1 cellular context compared by ENCODE assay signal in genomic region chr19:16542045-16542893, GRCh38.
A peak's percentile ranks its signal among the peaks of the same experiment; 100 is the strongest.
TF ChIP-seq lines count a peak whose summit lies in the region.

Gene CHERP, minus strand, starts transcription at chr19:16542437. Its CDS starts 59 bp downstream, at chr19:16542378.

TF ChIP-seq in HepG2, 621 proteins besides CTCF, POLR2A, EP300 and RAD21 (continued from another document and continues in another):
- TF ChIP-seq CENPT (CRISPR knock-in tag; IDR thresholded peaks at IDR 0.05; ENCODE audit: low read depth): 0 out of 2 replicates have a peak, but pooled peaks have one; percentile 40
- TF ChIP-seq ZBTB26 (CRISPR knock-in tag; IDR thresholded peaks at IDR 0.05; ENCODE audit: borderline replicate concordance): no peak
- peak; percentile 81; the same call in 1 of the 2 replicates for TF ChIP-seq ZNF280D (CRISPR knock-in tag; IDR thresholded peaks at IDR 0.05)
- no peak for TF ChIP-seq SIX4 (CRISPR knock-in tag; IDR thresholded peaks at IDR 0.05)
- TF ChIP-seq MTA3 (CRISPR knock-in tag; IDR thresholded peaks at IDR 0.05): no peak
- no peak for TF ChIP-seq AFF4 (CRISPR knock-in tag; IDR thresholded peaks at IDR 0.05)
- TF ChIP-seq MIER2 (CRISPR knock-in tag; IDR thresholded peaks at IDR 0.05): no peak
- no peak for TF ChIP-seq ZNF235 (CRISPR knock-in tag; IDR thresholded peaks at IDR 0.05; ENCODE audit: borderline replicate concordance)
- peak; percentile 70 for TF ChIP-seq ELF3 (CRISPR knock-in tag; IDR thresholded peaks at IDR 0.05)
- no peak for TF ChIP-seq ZMYM2 (CRISPR knock-in tag; IDR thresholded peaks at IDR 0.05)
- TF ChIP-seq POLR2AphosphoS2 (IDR thresholded peaks at IDR 0.05; ENCODE audit: low read depth, low read length): no peak
- 0 out of 2 replicates have a peak, but pooled peaks have one; percentile 46 for TF ChIP-seq ISL2 (CRISPR knock-in tag; IDR thresholded peaks at IDR 0.05)
- peak; percentile 14; the same call in 1 of the 2 replicates for TF ChIP-seq FOXO1 (CRISPR knock-in tag; IDR thresholded peaks at IDR 0.05)
- 0 out of 2 replicates have a peak, but pooled peaks have one; percentile 21 for TF ChIP-seq ZHX1 (CRISPR knock-in tag; IDR thresholded peaks at IDR 0.05; ENCODE audit: low read depth)
- 0 out of 2 replicates have a peak, but pooled peaks have one; percentile 13 for TF ChIP-seq XBP1 (CRISPR knock-in tag; IDR thresholded peaks at IDR 0.05)
- TF ChIP-seq ZNF710 (CRISPR knock-in tag; IDR thresholded peaks at IDR 0.05; ENCODE audit: borderline replicate concordance): peak; percentile 69; the same call in 1 of the 2 replicates
- no peak; the same call in 1 of the 2 replicates for TF ChIP-seq NFKB2 (CRISPR knock-in tag; IDR thresholded peaks at IDR 0.05; ENCODE audit: borderline replicate concordance)
- no peak for TF ChIP-seq KLF15 (CRISPR knock-in tag; IDR thresholded peaks at IDR 0.05; ENCODE audit: borderline replicate concordance)
- TF ChIP-seq ZNF468 (CRISPR knock-in tag; IDR thresholded peaks at IDR 0.05): no peak
- TF ChIP-seq ZC3H4 (CRISPR knock-in tag; IDR thresholded peaks at IDR 0.05; ENCODE audit: borderline replicate concordance): no peak
- TF ChIP-seq PRMT3 (CRISPR knock-in tag; IDR thresholded peaks at IDR 0.05; ENCODE audit: borderline replicate concordance, low read depth): 0 out of 2 replicates have a peak, but pooled peaks have one; percentile 75
- peak; percentile 90 for TF ChIP-seq ZNF678 (CRISPR knock-in tag; IDR thresholded peaks at IDR 0.05)
- TF ChIP-seq CENPX (CRISPR knock-in tag; IDR thresholded peaks at IDR 0.05): no peak
- no peak for TF ChIP-seq ZNF552 (CRISPR knock-in tag; IDR thresholded peaks at IDR 0.05; ENCODE audit: borderline replicate concordance)
- no peak for TF ChIP-seq NCOA5 (CRISPR knock-in tag; IDR thresholded peaks at IDR 0.05)
- peak; percentile 74; the same call in 1 of the 2 replicates for TF ChIP-seq MEF2D (CRISPR knock-in tag; IDR thresholded peaks at IDR 0.05)
- TF ChIP-seq USF2 (IDR thresholded peaks at IDR 0.05; ENCODE audit: low read depth, low read length): no peak
- TF ChIP-seq USF2 (CRISPR knock-in tag; IDR thresholded peaks at IDR 0.05; ENCODE audit: borderline replicate concordance): peak; percentile 36; the same call in 1 of the 2 replicates
- TF ChIP-seq TRIM24 (CRISPR knock-in tag; IDR thresholded peaks at IDR 0.05): no peak
- peak; percentile 97 for TF ChIP-seq RBFOX2 (IDR thresholded peaks at IDR 0.05; ENCODE audit: low read depth, low read length)
- no peak; the same call in 1 of the 2 replicates for TF ChIP-seq FOXP4 (CRISPR knock-in tag; IDR thresholded peaks at IDR 0.05)
- TF ChIP-seq ZNF777 (CRISPR knock-in tag; IDR thresholded peaks at IDR 0.05): peak; percentile 66
- TF ChIP-seq ETS1 (CRISPR knock-in tag; IDR thresholded peaks at IDR 0.05): no peak
- TF ChIP-seq MNT (IDR thresholded peaks at IDR 0.05): peak; percentile 7; the same call in 1 of the 2 replicates
- no peak for TF ChIP-seq ZNF570 (CRISPR knock-in tag; IDR thresholded peaks at IDR 0.05; ENCODE audit: borderline replicate concordance)
- no peak for TF ChIP-seq ZNF841 (CRISPR knock-in tag; IDR thresholded peaks at IDR 0.05; ENCODE audit: borderline replicate concordance)
- peak; percentile 79 for TF ChIP-seq FOXK1 (CRISPR knock-in tag; IDR thresholded peaks at IDR 0.05; ENCODE audit: borderline replicate concordance, low read depth)
- TF ChIP-seq HMG20A (CRISPR knock-in tag; IDR thresholded peaks at IDR 0.05; ENCODE audit: borderline replicate concordance): no peak
- TF ChIP-seq ZFP36 (IDR thresholded peaks at IDR 0.05; ENCODE audit: borderline replicate concordance, low read depth, low read length, partially characterized antibody): no peak
- TF ChIP-seq ZNF614 (CRISPR knock-in tag; IDR thresholded peaks at IDR 0.05; ENCODE audit: borderline replicate concordance): peak; percentile 63; the same call in 1 of the 2 replicates
- no peak for TF ChIP-seq RORA (CRISPR knock-in tag; IDR thresholded peaks at IDR 0.05)
- TF ChIP-seq SSRP1 (CRISPR knock-in tag; IDR thresholded peaks at IDR 0.05): no peak
